ENCODE assay signal across 6 cellular contexts in the genomic region with DNA sequence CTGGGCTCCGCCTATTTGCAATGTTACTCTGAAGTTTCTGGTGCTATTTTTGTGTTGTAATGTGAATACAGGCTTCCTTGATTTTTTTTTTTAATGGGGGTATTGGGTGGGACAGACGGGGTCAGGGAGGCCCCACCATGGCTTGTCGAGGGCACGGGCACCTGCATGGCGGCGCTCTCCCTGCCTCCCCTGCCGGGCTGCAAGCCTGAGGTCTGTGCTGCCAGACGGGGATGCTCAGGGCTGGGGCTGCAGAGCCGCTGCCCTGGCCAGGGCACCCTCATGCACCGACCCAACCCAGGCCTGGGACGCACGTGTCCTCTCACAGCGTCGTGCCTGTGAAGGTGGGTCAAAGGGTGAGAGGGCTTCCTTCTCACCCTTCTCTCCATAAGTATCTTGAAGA.
"Had no signal": no experiment of that assay in that cellular context is flagged by ENCODE, and none has a peak within 500 bp of the region (broad histone marks: within the 10 kb centered on the region; RNA-seq: fewer than 3 reads in every experiment).

No MANE protein-coding gene starts in this region.

- H3K27me3 Mint-ChIP-seq: IgD-negative memory B cell had no signal

- H3K4me1 Mint-ChIP-seq: GM23338 had no signal

- H3K9me3 Mint-ChIP-seq: GM23338, H9 had no signal

- H2AFZ ChIP-seq: GM23338 had no signal

- DNase-seq: H9, HCEC 1CT, KBM-7 had no signal

- H3K36me3 Mint-ChIP-seq: IgD-negative memory B cell had no signal

- H3K4me3 ChIP-seq: GM23338 had no signal

- H3K27ac ChIP-seq: HL-60 had no signal

- H3K4me2 ChIP-seq: GM23338 had no signal

- H3K4me3 Mint-ChIP-seq: GM23338, H9, IgD-negative memory B cell had no signal

- H3K27ac Mint-ChIP-seq: GM23338, H9, IgD-negative memory B cell had no signal

- ATAC-seq: GM23338 had no signal
